In genomic region chr18:63185979-63186378, GRCh38 we compare ENCODE assay signal across 15 cellular contexts.
DNase-seq lines count a peak whose midpoint lies in the region; ATAC-seq and TF ChIP-seq lines count a peak whose summit lies in the region.
"Had no signal": no experiment of that assay in that cellular context is flagged by ENCODE, and none has a peak within 500 bp of the region (broad histone marks: within the 10 kb centered on the region; RNA-seq: fewer than 3 reads in every experiment).

No MANE protein-coding gene starts in this region.

- TF ChIP-seq CTCF in osteocyte (IDR thresholded peaks at IDR 0.05) (no peak), esophagus muscularis mucosa (IDR thresholded peaks at IDR 0.05) (no peak)

- POLR2A ChIA-PET in HEK293T (lab: Yijun Ruan, JAX) = no interaction called here

- H3K36me3 Mint-ChIP-seq in T-helper 17 cell (ENCODE audit: low read depth) (peaks cover 4% of the 10 kb centered on the region), osteocyte (ENCODE audit: unreplicated experiment) (no peaks in the 10 kb centered on the region)

- peak overlapping the region in 1 of 4 donors; percentile 27 for H3K27ac ChIP-seq in esophagus muscularis mucosa (replicated peaks in 1 of 4)
- H3K27ac ChIP-seq: lower lobe of right lung, testis had no signal

- CTCF ChIA-PET in HEK293T (lab: Yijun Ruan, JAX) = interaction anchor here (1.2 kb wide), 1 partner anchor 10 kb away, joined by 3 read pairs; no protein-coding TSS in a partner anchor

- peaks cover 23 to 61% (median 53%) of the 10 kb centered on the region in 4 donors for H3K4me1 ChIP-seq in esophagus muscularis mucosa

- no peak overlapping the region for H3K4me3 ChIP-seq in esophagus muscularis mucosa
- H3K4me3 ChIP-seq: lower lobe of right lung, spleen, testis had no signal

- H3K36me3 ChIP-seq in esophagus muscularis mucosa = no peaks in the 10 kb centered on the region
- H3K36me3 ChIP-seq: lower lobe of right lung had no signal

- no peaks in the 10 kb centered on the region for H3K27me3 ChIP-seq in esophagus muscularis mucosa
- H3K27me3 ChIP-seq: spleen, testis had no signal

- H3K27me3 Mint-ChIP-seq in T-helper 17 cell (no peaks in the 10 kb centered on the region), osteocyte (ENCODE audit: unreplicated experiment) (no peaks in the 10 kb centered on the region)

- intact Hi-C loops in esophagus muscularis mucosa (cut with DNase I) = no loop called here

- peaks cover 67% of the 10 kb centered on the region for H3K4me1 Mint-ChIP-seq in T-helper 17 cell
- peaks cover 17% of the 10 kb centered on the region for H3K4me1 Mint-ChIP-seq in osteocyte (ENCODE audit: unreplicated experiment)

- peak; percentile 49 to 62 for ATAC-seq in activated CD4-positive, CD25-positive, alpha-beta regulatory T cell treated with anti-CD3 and anti-CD28 coated beads, Interleukin-2, amount 50 U/mL, for 24 hours
- no peak for ATAC-seq in T-helper 17 cell
- ATAC-seq: HepG2, lower lobe of right lung had no signal

- TF ChIP-seq EP300 in esophagus muscularis mucosa (IDR thresholded peaks at IDR 0.05) = no peak

- H3K4me3 Mint-ChIP-seq in T-helper 17 cell (no peak overlapping the region), osteocyte (ENCODE audit: unreplicated experiment) (no peak overlapping the region)

- H3K9me3 ChIP-seq in T-helper 17 cell (ENCODE audit: control insufficient read depth, low read length, poor library complexity, severe bottlenecking) (no peaks in the 10 kb centered on the region), esophagus muscularis mucosa (no peaks in the 10 kb centered on the region)
- H3K9me3 ChIP-seq: lower lobe of right lung, testis had no signal

- WGBS in esophagus muscularis mucosa = 49% methylated on average over 2 of the region's 2 CpGs

- H3K27ac Mint-ChIP-seq in T-helper 17 cell = peak overlapping the region; percentile 86
- peak overlapping the region; percentile 32 for H3K27ac Mint-ChIP-seq in osteocyte (ENCODE audit: unreplicated experiment)

- no peak for TF ChIP-seq POLR2A in esophagus muscularis mucosa (IDR thresholded peaks at IDR 0.05; ENCODE audit: low read depth)

- no peaks in the 10 kb centered on the region for H3K9me3 Mint-ChIP-seq in osteocyte (ENCODE audit: unreplicated experiment)

- DNase-seq in activated CD4-positive, CD25-positive, alpha-beta regulatory T cell treated with anti-CD3 and anti-CD28 coated beads, Interleukin-2, amount 50 U/mL, for 72 hours = no peak
- no peak for DNase-seq in HEK293T (ENCODE audit: extremely low spot score)
- no peak for DNase-seq in T-helper 17 cell
- DNase-seq in osteocyte (ENCODE audit: extremely low spot score, unreplicated experiment) = no peak
- no peak for DNase-seq in hypothalamus (lab: John Stamatoyannopoulos, UW)
- DNase-seq in NCI-H446 treated with DMSO at 0.1 percent for 48 hours (lab: John Stamatoyannopoulos, UW) = no peak
- DNase-seq in esophagus muscularis mucosa (ENCODE audit: extremely low spot score) = no peak
- DNase-seq: ACHN, amniotic stem cell, lower lobe of right lung, NCI-H1105, spleen, testis had no signal

TF ChIP-seq in HEK293T, 16 proteins besides CTCF, POLR2A, EP300 and RAD21:
- TF ChIP-seq, protein P1, sequence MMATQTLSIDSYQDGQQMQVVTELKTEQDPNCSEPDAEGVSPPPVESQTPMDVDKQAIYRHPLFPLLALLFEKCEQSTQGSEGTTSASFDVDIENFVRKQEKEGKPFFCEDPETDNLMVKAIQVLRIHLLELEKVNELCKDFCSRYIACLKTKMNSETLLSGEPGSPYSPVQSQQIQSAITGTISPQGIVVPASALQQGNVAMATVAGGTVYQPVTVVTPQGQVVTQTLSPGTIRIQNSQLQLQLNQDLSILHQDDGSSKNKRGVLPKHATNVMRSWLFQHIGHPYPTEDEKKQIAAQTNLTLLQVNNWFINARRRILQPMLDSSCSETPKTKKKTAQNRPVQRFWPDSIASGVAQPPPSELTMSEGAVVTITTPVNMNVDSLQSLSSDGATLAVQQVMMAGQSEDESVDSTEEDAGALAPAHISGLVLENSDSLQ (IDR thresholded peaks at IDR 0.05) = peak; percentile 68
- no peak for TF ChIP-seq L3MBTL2 (conservative IDR thresholded peaks at IDR 0.05)
TF ChIP-seq in HEK293T: peak in this region for 1.
